Comparison of ENCODE assay signal across 1 cellular context in the genomic region with DNA sequence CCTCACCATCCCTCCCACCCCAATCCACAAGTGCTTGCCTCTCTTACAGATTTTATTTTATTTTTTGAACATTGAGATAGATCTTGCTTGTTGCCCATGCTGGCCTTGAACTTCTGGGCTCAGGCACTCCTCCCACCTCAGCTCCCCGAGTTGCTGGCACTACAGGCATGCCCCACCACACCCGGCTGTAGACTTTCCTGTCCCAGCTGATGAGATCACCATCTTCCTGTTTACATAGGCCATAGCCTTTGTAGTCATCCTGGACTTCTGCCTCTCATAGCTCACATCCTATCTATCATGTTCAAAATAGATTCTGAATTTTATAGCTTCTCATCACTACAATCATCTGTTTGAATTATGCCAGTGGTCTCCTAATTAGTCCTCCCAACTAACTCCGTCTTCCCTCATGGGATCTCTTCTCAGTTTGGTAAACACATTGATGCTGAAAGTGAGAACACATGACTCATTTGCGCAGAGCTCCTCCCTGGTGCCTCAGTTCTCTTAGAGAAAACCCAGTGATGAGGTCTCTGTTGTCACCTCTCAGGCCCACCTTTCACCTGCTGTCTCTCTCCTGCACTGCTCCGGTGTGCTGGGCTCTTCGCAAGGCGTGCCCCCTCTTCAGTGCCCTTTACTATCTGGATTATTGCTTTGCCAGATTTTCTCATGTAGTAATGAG.
TF ChIP-seq lines count a peak whose summit lies in the region.

No MANE protein-coding gene starts in this region.

TF ChIP-seq in HepG2, 621 proteins besides CTCF, POLR2A, EP300 and RAD21 (continued from another document and continues in another):
- TF ChIP-seq HOMEZ (CRISPR knock-in tag; IDR thresholded peaks at IDR 0.05; ENCODE audit: low read depth) (peak; percentile 99), ZBTB3 (CRISPR knock-in tag; IDR thresholded peaks at IDR 0.05; ENCODE audit: borderline replicate concordance, low read depth) (no peak), FOSL2 (CRISPR knock-in tag; IDR thresholded peaks at IDR 0.05) (peak; percentile 76), SMARCE1 (IDR thresholded peaks at IDR 0.05; ENCODE audit: borderline replicate concordance) (no peak), THRA (CRISPR knock-in tag; IDR thresholded peaks at IDR 0.05; ENCODE audit: borderline replicate concordance) (no peak), ISX (CRISPR knock-in tag; conservative IDR thresholded peaks at IDR 0.05) (no peak), MEF2D (CRISPR knock-in tag; IDR thresholded peaks at IDR 0.05) (no peak), ZNF232 (CRISPR knock-in tag; IDR thresholded peaks at IDR 0.05; ENCODE audit: borderline replicate concordance) (no peak), JUND (CRISPR knock-in tag; IDR thresholded peaks at IDR 0.05) (0 out of 2 replicates have a peak, but pooled peaks have one; percentile 50), SRSF9 (IDR thresholded peaks at IDR 0.05; ENCODE audit: borderline replicate concordance, insufficient read depth, low read depth, low read length, poor library complexity, severe bottlenecking) (no peak), ZNF850 (CRISPR knock-in tag; conservative IDR thresholded peaks at IDR 0.05) (no peak), HDAC6 (IDR thresholded peaks at IDR 0.05; ENCODE audit: low read depth, low read length) (no peak), ZNF761 (CRISPR knock-in tag; conservative IDR thresholded peaks at IDR 0.05) (no peak), ATF1 (CRISPR knock-in tag; IDR thresholded peaks at IDR 0.05) (no peak), NFE2L2 (IDR thresholded peaks at IDR 0.05; ENCODE audit: low read length) (no peak), ZNF343 (CRISPR knock-in tag; IDR thresholded peaks at IDR 0.05) (no peak), SALL1 (CRISPR knock-in tag; IDR thresholded peaks at IDR 0.05) (peak; percentile 88), ZSCAN20 (CRISPR knock-in tag; IDR thresholded peaks at IDR 0.05; ENCODE audit: borderline replicate concordance) (no peak), MBD4 (IDR thresholded peaks at IDR 0.05; ENCODE audit: borderline replicate concordance, low read length) (no peak), E2F1 (CRISPR knock-in tag; IDR thresholded peaks at IDR 0.05) (no peak), IRF2 (CRISPR knock-in tag; IDR thresholded peaks at IDR 0.05) (peak; percentile 66; the same call in 1 of the 2 replicates), DPF2 (CRISPR knock-in tag; IDR thresholded peaks at IDR 0.05; ENCODE audit: borderline replicate concordance, low read depth) (peak; percentile 60; the same call in 1 of the 2 replicates), ZNF629 (CRISPR knock-in tag; conservative IDR thresholded peaks at IDR 0.05) (no peak), ZBTB26 (CRISPR knock-in tag; IDR thresholded peaks at IDR 0.05; ENCODE audit: borderline replicate concordance) (no peak), SALL2 (CRISPR knock-in tag; IDR thresholded peaks at IDR 0.05) (no peak), XRCC5 (optimal IDR thresholded peaks at IDR 0.05; ENCODE audit: low read length) (no peak), RORA (CRISPR knock-in tag; IDR thresholded peaks at IDR 0.05) (no peak), HOXA5 (CRISPR knock-in tag; IDR thresholded peaks at IDR 0.05) (no peak), EED (CRISPR knock-in tag; IDR thresholded peaks at IDR 0.05) (no peak), PITX1 (CRISPR knock-in tag; IDR thresholded peaks at IDR 0.05) (no peak), HOXA7 (CRISPR knock-in tag; IDR thresholded peaks at IDR 0.05) (no peak), MZF1 (CRISPR knock-in tag; IDR thresholded peaks at IDR 0.05; ENCODE audit: borderline replicate concordance) (no peak)
- TF ChIP-seq, protein P1, sequence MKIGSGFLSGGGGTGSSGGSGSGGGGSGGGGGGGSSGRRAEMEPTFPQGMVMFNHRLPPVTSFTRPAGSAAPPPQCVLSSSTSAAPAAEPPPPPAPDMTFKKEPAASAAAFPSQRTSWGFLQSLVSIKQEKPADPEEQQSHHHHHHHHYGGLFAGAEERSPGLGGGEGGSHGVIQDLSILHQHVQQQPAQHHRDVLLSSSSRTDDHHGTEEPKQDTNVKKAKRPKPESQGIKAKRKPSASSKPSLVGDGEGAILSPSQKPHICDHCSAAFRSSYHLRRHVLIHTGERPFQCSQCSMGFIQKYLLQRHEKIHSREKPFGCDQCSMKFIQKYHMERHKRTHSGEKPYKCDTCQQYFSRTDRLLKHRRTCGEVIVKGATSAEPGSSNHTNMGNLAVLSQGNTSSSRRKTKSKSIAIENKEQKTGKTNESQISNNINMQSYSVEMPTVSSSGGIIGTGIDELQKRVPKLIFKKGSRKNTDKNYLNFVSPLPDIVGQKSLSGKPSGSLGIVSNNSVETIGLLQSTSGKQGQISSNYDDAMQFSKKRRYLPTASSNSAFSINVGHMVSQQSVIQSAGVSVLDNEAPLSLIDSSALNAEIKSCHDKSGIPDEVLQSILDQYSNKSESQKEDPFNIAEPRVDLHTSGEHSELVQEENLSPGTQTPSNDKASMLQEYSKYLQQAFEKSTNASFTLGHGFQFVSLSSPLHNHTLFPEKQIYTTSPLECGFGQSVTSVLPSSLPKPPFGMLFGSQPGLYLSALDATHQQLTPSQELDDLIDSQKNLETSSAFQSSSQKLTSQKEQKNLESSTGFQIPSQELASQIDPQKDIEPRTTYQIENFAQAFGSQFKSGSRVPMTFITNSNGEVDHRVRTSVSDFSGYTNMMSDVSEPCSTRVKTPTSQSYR (CRISPR knock-in tag; IDR thresholded peaks at IDR 0.05; ENCODE audit: borderline replicate concordance): no peak
- TF ChIP-seq, protein P2, sequence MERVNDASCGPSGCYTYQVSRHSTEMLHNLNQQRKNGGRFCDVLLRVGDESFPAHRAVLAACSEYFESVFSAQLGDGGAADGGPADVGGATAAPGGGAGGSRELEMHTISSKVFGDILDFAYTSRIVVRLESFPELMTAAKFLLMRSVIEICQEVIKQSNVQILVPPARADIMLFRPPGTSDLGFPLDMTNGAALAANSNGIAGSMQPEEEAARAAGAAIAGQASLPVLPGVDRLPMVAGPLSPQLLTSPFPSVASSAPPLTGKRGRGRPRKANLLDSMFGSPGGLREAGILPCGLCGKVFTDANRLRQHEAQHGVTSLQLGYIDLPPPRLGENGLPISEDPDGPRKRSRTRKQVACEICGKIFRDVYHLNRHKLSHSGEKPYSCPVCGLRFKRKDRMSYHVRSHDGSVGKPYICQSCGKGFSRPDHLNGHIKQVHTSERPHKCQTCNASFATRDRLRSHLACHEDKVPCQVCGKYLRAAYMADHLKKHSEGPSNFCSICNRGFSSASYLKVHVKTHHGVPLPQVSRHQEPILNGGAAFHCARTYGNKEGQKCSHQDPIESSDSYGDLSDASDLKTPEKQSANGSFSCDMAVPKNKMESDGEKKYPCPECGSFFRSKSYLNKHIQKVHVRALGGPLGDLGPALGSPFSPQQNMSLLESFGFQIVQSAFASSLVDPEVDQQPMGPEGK (CRISPR knock-in tag; IDR thresholded peaks at IDR 0.05): peak; percentile 23; the same call in 1 of the 2 replicates
- TF ChIP-seq, protein P3, sequence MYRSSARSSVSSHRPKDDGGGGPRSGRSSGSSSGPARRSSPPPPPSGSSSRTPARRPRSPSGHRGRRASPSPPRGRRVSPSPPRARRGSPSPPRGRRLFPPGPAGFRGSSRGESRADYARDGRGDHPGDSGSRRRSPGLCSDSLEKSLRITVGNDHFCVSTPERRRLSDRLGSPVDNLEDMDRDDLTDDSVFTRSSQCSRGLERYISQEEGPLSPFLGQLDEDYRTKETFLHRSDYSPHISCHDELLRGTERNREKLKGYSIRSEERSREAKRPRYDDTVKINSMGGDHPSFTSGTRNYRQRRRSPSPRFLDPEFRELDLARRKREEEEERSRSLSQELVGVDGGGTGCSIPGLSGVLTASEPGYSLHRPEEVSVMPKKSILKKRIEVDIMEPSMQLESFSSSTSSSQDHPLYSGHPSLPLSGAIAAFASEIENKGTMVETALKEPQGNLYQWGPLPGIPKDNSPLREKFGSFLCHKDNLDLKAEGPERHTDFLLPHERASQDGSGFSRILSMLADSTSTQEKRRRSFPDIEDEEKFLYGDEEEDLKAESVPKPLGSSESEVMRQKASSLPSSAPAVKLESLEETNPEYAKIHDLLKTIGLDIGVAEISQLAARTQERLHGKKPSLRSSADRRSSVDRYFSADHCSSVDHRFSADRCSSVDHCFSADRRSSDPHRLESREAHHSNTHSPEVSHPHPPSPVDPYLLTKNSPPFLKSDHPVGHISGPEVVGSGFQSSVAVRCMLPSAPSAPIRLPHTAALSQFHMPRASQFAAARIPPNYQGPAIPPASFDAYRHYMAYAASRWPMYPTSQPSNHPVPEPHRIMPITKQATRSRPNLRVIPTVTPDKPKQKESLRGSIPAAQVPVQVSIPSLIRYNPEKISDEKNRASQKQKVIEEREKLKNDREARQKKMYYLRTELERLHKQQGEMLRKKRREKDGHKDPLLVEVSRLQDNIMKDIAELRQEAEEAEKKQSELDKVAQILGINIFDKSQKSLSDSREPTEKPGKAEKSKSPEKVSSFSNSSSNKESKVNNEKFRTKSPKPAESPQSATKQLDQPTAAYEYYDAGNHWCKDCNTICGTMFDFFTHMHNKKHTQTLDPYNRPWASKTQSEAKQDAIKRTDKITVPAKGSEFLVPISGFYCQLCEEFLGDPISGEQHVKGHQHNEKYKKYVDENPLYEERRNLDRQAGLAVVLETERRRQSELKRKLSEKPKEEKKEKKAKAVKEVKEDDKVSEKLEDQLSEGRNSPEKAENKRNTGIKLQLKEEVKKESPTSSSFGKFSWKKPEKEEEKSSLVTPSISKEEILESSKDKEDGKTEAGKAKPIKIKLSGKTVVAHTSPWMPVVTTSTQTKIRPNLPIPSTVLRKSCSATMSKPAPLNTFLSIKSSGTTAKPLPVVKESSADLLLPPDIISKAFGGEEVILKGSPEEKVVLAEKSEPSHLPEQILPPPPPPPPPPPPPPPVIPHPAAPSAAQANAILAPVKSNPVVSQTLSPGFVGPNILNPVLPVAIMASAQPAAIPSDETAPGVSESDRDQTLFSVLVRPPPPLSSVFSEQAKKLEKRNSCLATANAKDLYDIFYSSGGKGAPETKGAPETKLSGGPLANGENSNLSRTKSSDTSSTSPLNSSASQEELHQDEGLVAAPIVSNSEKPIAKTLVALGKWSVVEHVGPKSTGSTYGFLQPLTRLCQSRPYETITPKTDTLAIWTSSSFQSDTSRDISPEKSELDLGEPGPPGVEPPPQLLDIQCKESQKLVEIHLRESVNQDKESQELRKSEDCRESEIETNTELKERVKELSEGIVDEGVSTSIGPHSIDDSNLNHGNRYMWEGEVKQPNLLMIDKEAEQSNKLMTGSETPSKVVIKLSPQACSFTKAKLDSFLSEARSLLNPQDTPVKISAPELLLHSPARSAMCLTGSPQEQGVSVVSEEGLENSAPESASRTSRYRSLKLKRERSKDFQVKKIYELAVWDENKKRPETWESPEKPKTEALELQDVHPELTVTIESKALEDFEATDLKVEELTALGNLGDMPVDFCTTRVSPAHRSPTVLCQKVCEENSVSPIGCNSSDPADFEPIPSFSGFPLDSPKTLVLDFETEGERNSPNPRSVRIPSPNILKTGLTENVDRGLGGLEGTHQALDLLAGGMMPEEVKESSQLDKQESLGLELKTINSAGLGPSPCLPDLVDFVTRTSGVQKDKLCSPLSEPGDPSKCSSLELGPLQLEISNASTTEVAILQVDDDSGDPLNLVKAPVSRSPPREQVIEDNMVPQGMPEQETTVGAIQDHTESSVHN (CRISPR knock-in tag; IDR thresholded peaks at IDR 0.05): no peak
- TF ChIP-seq, protein P4, sequence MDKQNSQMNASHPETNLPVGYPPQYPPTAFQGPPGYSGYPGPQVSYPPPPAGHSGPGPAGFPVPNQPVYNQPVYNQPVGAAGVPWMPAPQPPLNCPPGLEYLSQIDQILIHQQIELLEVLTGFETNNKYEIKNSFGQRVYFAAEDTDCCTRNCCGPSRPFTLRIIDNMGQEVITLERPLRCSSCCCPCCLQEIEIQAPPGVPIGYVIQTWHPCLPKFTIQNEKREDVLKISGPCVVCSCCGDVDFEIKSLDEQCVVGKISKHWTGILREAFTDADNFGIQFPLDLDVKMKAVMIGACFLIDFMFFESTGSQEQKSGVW (CRISPR knock-in tag; IDR thresholded peaks at IDR 0.05; ENCODE audit: borderline replicate concordance): no peak
